ENCODE assay signal across 8 cellular contexts in the genomic region with DNA sequence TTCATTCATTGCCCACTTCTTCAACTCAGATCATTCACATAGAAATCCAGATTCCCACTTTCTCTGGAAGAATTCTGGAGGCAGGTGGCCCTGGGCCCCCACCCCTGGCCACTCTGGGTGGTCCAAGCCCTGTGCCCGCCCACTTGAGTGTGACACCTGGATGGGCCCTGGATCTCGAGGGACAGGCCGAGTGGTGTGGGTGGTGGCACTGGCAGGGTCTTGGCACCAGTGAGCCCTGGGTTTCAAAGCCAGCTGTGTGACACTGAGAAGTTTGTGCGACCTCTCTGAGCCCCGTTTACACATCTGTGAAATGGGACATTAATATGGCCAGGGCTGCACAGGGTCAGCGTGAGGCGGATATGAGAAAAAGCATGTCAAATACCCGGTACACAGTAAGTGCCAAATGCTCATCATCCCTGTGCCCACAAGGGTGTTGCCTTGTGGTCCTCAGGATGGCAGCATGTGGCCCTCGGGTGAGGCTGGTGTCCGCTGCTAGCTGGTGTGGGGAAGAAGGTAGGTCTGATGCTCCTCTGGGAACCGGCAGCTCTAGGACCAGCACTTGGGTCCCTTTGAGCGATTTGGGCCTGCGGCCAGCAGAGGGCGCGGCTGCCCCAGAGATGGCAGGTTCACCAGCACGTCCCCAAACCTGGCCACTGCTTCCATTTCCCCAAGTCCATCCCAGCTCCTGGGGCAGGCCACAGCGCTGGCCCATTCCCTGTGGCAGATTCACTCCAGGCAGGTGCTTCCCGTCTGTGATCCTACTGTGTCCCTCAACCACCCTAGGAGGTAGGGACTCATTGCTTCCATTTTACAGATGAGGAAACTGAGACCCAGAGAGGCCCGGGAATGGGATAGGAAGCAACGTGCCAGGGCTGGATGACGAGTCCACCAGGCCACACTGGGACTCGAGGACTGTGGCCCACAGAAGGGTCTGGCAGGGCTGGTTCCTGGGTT. TPM values are rescaled to one million over a fixed set of nuclear protein-coding genes. Genes with fewer than 3 reads are reported as not detected.
A peak's percentile ranks its signal among the peaks of the same experiment; 100 is the strongest.
DNase-seq lines count a peak whose midpoint lies in the region; ATAC-seq and TF ChIP-seq lines count a peak whose summit lies in the region.

No MANE protein-coding gene starts in this region.

- no peaks in the 10 kb centered on the region for H3K36me3 ChIP-seq in DOHH2 (ENCODE audit: control insufficient read depth, low read length)
- no peaks in the 10 kb centered on the region for H3K36me3 ChIP-seq in OCI-LY1 (ENCODE audit: insufficient read depth, low read length)
- peaks cover 15 to 38% (median 20%) of the 10 kb centered on the region in 3 donors for H3K36me3 ChIP-seq in esophagus squamous epithelium

- no peaks in the 10 kb centered on the region for H3F3A ChIP-seq in DOHH2 (ENCODE audit: control insufficient read depth, insufficient read depth)
- no peaks in the 10 kb centered on the region for H3F3A ChIP-seq in OCI-LY1 (ENCODE audit: insufficient read depth, low read length)

- H4K20me1 ChIP-seq in DOHH2 (ENCODE audit: control insufficient read depth, insufficient read depth, low read depth, low read length): no peaks in the 10 kb centered on the region
- H4K20me1 ChIP-seq in OCI-LY1 (ENCODE audit: insufficient read depth, low read length): no peaks in the 10 kb centered on the region

- POLR2A ChIA-PET in naive thymus-derived CD8-positive, alpha-beta T cell (lab: Charles Lee): no interaction called here

- peaks cover 5 to 12% (median 9%) of the 10 kb centered on the region in 4 donors for H3K4me1 Mint-ChIP-seq in naive thymus-derived CD8-positive, alpha-beta T cell

- peak overlapping the region in 1 of 10 donors; percentile 62 for H3K27ac Mint-ChIP-seq in naive thymus-derived CD8-positive, alpha-beta T cell

- H3K27ac ChIP-seq in DOHH2 (ENCODE audit: low read depth, low read length): no peak overlapping the region
- no peak overlapping the region for H3K27ac ChIP-seq in OCI-LY1 (ENCODE audit: low read depth, low read length, poor library complexity, severe bottlenecking)
- H3K27ac ChIP-seq in esophagus squamous epithelium: no peak overlapping the region

- H3K9me3 Mint-ChIP-seq in naive thymus-derived CD8-positive, alpha-beta T cell: no peaks in the 10 kb centered on the region

- no peak overlapping the region for H3K4me2 ChIP-seq in DOHH2 (ENCODE audit: low read length)
- H3K4me2 ChIP-seq in OCI-LY1 (ENCODE audit: low read length): no peak overlapping the region

- H3K9ac ChIP-seq in OCI-LY1 (ENCODE audit: low read length): no peak overlapping the region

- H3K4me3 Mint-ChIP-seq in naive thymus-derived CD8-positive, alpha-beta T cell: no peak overlapping the region

- H3K4me1 ChIP-seq in DOHH2 (ENCODE audit: control insufficient read depth, low read length) (no peaks in the 10 kb centered on the region), OCI-LY1 (ENCODE audit: insufficient read depth, low read length, severe bottlenecking) (peaks cover 3% of the 10 kb centered on the region), esophagus squamous epithelium (peaks cover 23 to 51% (median 29%) of the 10 kb centered on the region in 3 donors)

- no peak for TF ChIP-seq POLR2A in esophagus squamous epithelium (IDR thresholded peaks at IDR 0.05)

- TF ChIP-seq CTCF in DOHH2 (IDR thresholded peaks at IDR 0.05; ENCODE audit: low read depth, low read length, poor library complexity, severe bottlenecking) (peak; percentile 94), OCI-LY1 (IDR thresholded peaks at IDR 0.05; ENCODE audit: low read length) (peak; percentile 88), esophagus squamous epithelium (IDR thresholded peaks at IDR 0.05) (peak; percentile 39 to 75 (median 62))

- H3K9me3 ChIP-seq in DOHH2 (ENCODE audit: control insufficient read depth, insufficient read depth, low read length) (no peaks in the 10 kb centered on the region), OCI-LY1 (ENCODE audit: low read length) (no peaks in the 10 kb centered on the region), esophagus squamous epithelium (no peaks in the 10 kb centered on the region)

- peaks cover 4 to 29% (median 12%) of the 10 kb centered on the region in 5 donors for H3K27me3 Mint-ChIP-seq in naive thymus-derived CD8-positive, alpha-beta T cell

- intact Hi-C loops in esophagus squamous epithelium (cut with DNase I): no loop called here

- ATAC-seq in HG03520 (IDR thresholded peaks at IDR 0.05; ENCODE audit: unreplicated experiment): peak; percentile 48
- peak; percentile 65 to 74 for ATAC-seq in naive thymus-derived CD8-positive, alpha-beta T cell
- ATAC-seq in HG02981 (IDR thresholded peaks at IDR 0.05; ENCODE audit: unreplicated experiment): no peak

- H2AFZ ChIP-seq in OCI-LY1 (ENCODE audit: low read length): no peak overlapping the region

- 39 to 54% methylated on average over 8 to 17 of the region's 22 CpGs for WGBS in esophagus squamous epithelium, 2 donors

- no peaks in the 10 kb centered on the region for H3K27me3 ChIP-seq in DOHH2 (ENCODE audit: control insufficient read depth, low read length)
- 0 out of 2 replicates have a peak, but pooled peaks cover 5% of the 10 kb centered on the region for H3K27me3 ChIP-seq in OCI-LY1 (ENCODE audit: insufficient read depth, low read length)
- no peaks in the 10 kb centered on the region for H3K27me3 ChIP-seq in esophagus squamous epithelium

- no peaks in the 10 kb centered on the region for H3K36me3 Mint-ChIP-seq in naive thymus-derived CD8-positive, alpha-beta T cell

- H3K79me2 ChIP-seq in DOHH2 (ENCODE audit: control insufficient read depth, low read length) (no peaks in the 10 kb centered on the region), OCI-LY1 (ENCODE audit: insufficient read depth, low read length) (no peaks in the 10 kb centered on the region)

- H3K9me2 ChIP-seq in DOHH2 (replicated peaks; ENCODE audit: control insufficient read depth, low read length): no peaks in the 10 kb centered on the region
- no peaks in the 10 kb centered on the region for H3K9me2 ChIP-seq in OCI-LY1 (ENCODE audit: low read depth, low read length)

- H3K4me3 ChIP-seq in DOHH2 (ENCODE audit: low read length) (no peak overlapping the region), OCI-LY1 (ENCODE audit: low read depth, low read length, poor library complexity, severe bottlenecking) (no peak overlapping the region), esophagus squamous epithelium (no peak overlapping the region)

- DNase-seq in activated T-cell treated with anti-CD3 and anti-CD28 coated beads for 4 hours (peak; percentile 59), esophagus squamous epithelium (lab: John Stamatoyannopoulos, UW) (no peak)
- DNase-seq in naive thymus-derived CD8-positive, alpha-beta T cell: peak; percentile 37 to 78 (median 54)
- DNase-seq in stimulated activated CD8-positive, alpha-beta memory T cell treated with anti-CD3 and anti-CD28 coated beads, Interleukin-7, amount 100 ng/mL, for 48 hours (ENCODE audit: extremely low read depth in 1 of 2, low read depth in 1 of 2): peak; percentile 41 to 58

RNA-seq across cellular contexts. Expression of a gene that starts 3.6 kb away (rescaled TPM):
- 10 to 100 TPM in 2 of 4 donors, 1 to 10 TPM in 2; 5.0 to 27.6 (median 11.1) TPM for total RNA-seq in esophagus squamous epithelium
- 1 to 10 TPM; 2.0 to 2.2 TPM for total RNA-seq in naive thymus-derived CD8-positive, alpha-beta T cell
- polyA plus RNA-seq in naive thymus-derived CD8-positive, alpha-beta T cell: under 1 TPM in 1 of 3 donors, not detected in 2; 0.26 TPM

RNA-seq across cellular contexts. Expression of a gene that starts 11.4 kb away (rescaled TPM):
- total RNA-seq in esophagus squamous epithelium: not detected
- not detected for total RNA-seq in naive thymus-derived CD8-positive, alpha-beta T cell
- polyA plus RNA-seq in naive thymus-derived CD8-positive, alpha-beta T cell: not detected

RNA-seq across cellular contexts. Expression of a gene that starts 57.7 kb away (rescaled TPM):
- 1 to 10 TPM; 2.7 to 8.6 (median 2.9) TPM for total RNA-seq in esophagus squamous epithelium
- total RNA-seq in naive thymus-derived CD8-positive, alpha-beta T cell: 10 to 100 TPM in 1 of 2 experiments, 1 to 10 TPM in 1; 9.5 to 10.1 TPM
- polyA plus RNA-seq in naive thymus-derived CD8-positive, alpha-beta T cell: 1 to 10 TPM in 1 of 3 donors, under 1 TPM in 2; 0.69 to 2.2 (median 0.92) TPM
